Comparison of ENCODE assay signal across 8 cellular contexts in the genomic region with DNA sequence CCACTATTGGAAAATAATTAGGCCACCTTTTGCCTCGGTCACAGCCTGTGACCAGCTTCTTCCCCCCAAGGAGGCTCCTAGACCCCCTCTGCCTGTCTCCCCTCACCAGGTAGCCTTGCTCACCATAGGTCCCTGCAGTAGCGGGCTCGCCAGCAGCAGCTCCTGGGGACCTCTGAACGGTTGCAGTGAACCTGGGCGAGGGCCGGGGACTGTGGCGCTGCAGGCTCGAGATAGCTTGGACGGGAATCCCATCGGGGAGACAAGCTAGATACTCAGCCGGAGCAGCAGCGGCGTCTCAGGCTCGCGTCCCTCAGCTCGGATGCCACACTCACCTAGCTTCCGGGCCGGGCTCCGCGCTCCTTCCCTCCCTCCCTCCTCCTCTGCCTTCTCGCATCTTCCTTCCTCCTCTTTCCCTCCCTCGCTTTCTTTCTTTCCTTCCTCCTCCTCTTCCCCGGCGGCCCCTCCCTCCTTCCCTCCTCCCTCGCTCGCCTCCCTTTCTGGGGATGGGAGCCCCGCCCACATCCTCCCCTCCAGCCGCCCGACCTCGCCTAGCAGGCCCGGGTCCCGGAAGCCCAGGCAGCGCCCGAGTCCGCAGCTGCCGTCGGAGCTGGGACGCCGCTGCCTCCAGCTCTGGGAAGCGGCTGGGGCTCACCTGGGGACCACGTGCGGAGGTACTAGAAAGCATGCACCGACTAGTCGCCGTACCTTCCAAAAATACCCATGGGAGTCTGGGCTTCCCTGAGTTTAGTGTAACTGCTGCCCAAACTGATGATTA. TPM values are rescaled to one million over a fixed set of nuclear protein-coding genes. Genes with fewer than 3 reads are reported as not detected.
DNase-seq lines count a peak whose midpoint lies in the region; ATAC-seq and TF ChIP-seq lines count a peak whose summit lies in the region.

Gene BMP4 (minus strand): TSS at position 399 of the 775 bp plus-strand sequence. CDS start 4,603 bp downstream, outside the sequence.

- BruUV-seq in OCI-LY7 (replicated peaks; lab: Mats Ljungman, UMichigan), result no TSS peak

- no peaks in the 10 kb centered on the region for H3K9me2 ChIP-seq in OCI-LY7 (ENCODE audit: insufficient read depth, low read length)

- H2AFZ ChIP-seq in OCI-LY7 (ENCODE audit: low read length), result no peak within 1 kb of the TSS

- peak; percentile 18 for DNase-seq in DMS153 (lab: John Stamatoyannopoulos, UW)
- no peak for DNase-seq in DMS153 treated with DMSO at 0.1 percent for 48 hours (lab: John Stamatoyannopoulos, UW; ENCODE audit: unreplicated experiment)
- DNase-seq in OCI-LY7 (ENCODE audit: low spot score), result peak; percentile 0
- peak; percentile 75 for DNase-seq in lower lobe of right lung
- peak; percentile 77 for DNase-seq in transverse colon
- DNase-seq in putamen (ENCODE audit: low spot score), result no peak
- DNase-seq in GM19240 (ENCODE audit: insufficient read length, low spot score), result no peak

- peak; percentile 64 to 66 for ATAC-seq in lower lobe of right lung

- TF ChIP-seq CTCF in OCI-LY7 (conservative IDR thresholded peaks at IDR 0.05; ENCODE audit: low read length), result no peak
- TF ChIP-seq CTCF in lower lobe of right lung (IDR thresholded peaks at IDR 0.05), result no peak
- TF ChIP-seq CTCF in transverse colon (IDR thresholded peaks at IDR 0.05), result no peak

- H4K20me1 ChIP-seq in OCI-LY7 (ENCODE audit: insufficient read depth, low read length), result no peaks in the 10 kb centered on the region

- no peaks in the 10 kb centered on the region for H3K36me3 ChIP-seq in OCI-LY7 (ENCODE audit: insufficient read depth, low read length)
- no peaks in the 10 kb centered on the region for H3K36me3 ChIP-seq in ectodermal cell (ENCODE audit: control insufficient read depth, insufficient read depth, low read length)
- H3K36me3 ChIP-seq in lower lobe of right lung, result no peaks in the 10 kb centered on the region
- no peaks in the 10 kb centered on the region for H3K36me3 ChIP-seq in transverse colon

- in situ Hi-C loops in transverse colon (cut with MboI; ENCODE audit: low pct_ligation_motif_present in 1 of 4, low pct_unique_long_range_greater_than_20kb in 1 of 4, low sequenced_read_pairs in 3 of 4), result loop anchor here in 1 of 4 donors (25.0 kb wide), 1 partner anchor 381 kb away; no protein-coding TSS in a partner anchor

- H3K4me3 ChIP-seq in OCI-LY7 (ENCODE audit: low read depth, low read length, poor library complexity, severe bottlenecking), result no peak within 1 kb of the TSS
- H3K4me3 ChIP-seq in ectodermal cell (ENCODE audit: insufficient read depth, low read depth, low read length), result peak within 1 kb of the TSS; percentile 61
- peak within 1 kb of the TSS; percentile 69 for H3K4me3 ChIP-seq in lower lobe of right lung
- H3K4me3 ChIP-seq in transverse colon, result peak within 1 kb of the TSS; percentile 13 to 59 (median 54)

- CTCF ChIA-PET in OCI-LY7 (lab: Charles Lee; ENCODE audit: unreplicated experiment), result no interaction called here

- no peak for TF ChIP-seq EP300 in transverse colon (IDR thresholded peaks at IDR 0.05; ENCODE audit: low read depth)

- H3K79me2 ChIP-seq in OCI-LY7 (ENCODE audit: insufficient read depth, low read depth, low read length), result no peaks in the 10 kb centered on the region

- no peaks in the 10 kb centered on the region for H3K9me3 ChIP-seq in OCI-LY7 (ENCODE audit: low read length)
- H3K9me3 ChIP-seq in ectodermal cell (ENCODE audit: control insufficient read depth, low read length), result no peaks in the 10 kb centered on the region
- H3K9me3 ChIP-seq in lower lobe of right lung, result no peaks in the 10 kb centered on the region
- H3K9me3 ChIP-seq in transverse colon, result no peaks in the 10 kb centered on the region

- intact Hi-C loops in OCI-LY7 (cut with micrococcal nuclease; ENCODE audit: unreplicated experiment) (no loop called here), lower lobe of right lung (cut with DNase I) (no loop called here), transverse colon (cut with DNase I; ENCODE audit: low total_unique reads) (loop anchor here (10.0 kb wide), 1 partner anchor 218 kb away; no protein-coding TSS in a partner anchor)

- 1 to 2% methylated on average over 45 of the region's 45 CpGs for WGBS in ectodermal cell, 2 experiments
- WGBS in transverse colon (ENCODE audit: low coverage in 1 of 2), 2 donors, result 13% methylated on average over 45 of the region's 45 CpGs; no CpG with 5 or more reads in 1 of the 2 donors

- no peak within 1 kb of the TSS for H3K4me2 ChIP-seq in OCI-LY7 (ENCODE audit: low read length)

- TF ChIP-seq POLR2A in transverse colon (IDR thresholded peaks at IDR 0.05), result peak; percentile 55

- POLR2A ChIA-PET in OCI-LY7 (lab: Charles Lee), result interaction anchor here (1.0 kb wide), 1 partner anchor 10 kb away, joined by 3 read pairs; no protein-coding TSS in a partner anchor

- no peak within 1 kb of the TSS for H3K27ac ChIP-seq in OCI-LY7 (ENCODE audit: low read depth, low read length, poor library complexity, severe bottlenecking)
- no peak within 1 kb of the TSS for H3K27ac ChIP-seq in ectodermal cell (ENCODE audit: insufficient read depth, low read depth, low read length, poor library complexity, severe bottlenecking)
- H3K27ac ChIP-seq in lower lobe of right lung, result peak within 1 kb of the TSS; percentile 84
- H3K27ac ChIP-seq in transverse colon, result peak within 1 kb of the TSS; percentile 80 to 89 (median 83)

- H3K27me3 ChIP-seq in ectodermal cell (ENCODE audit: control insufficient read depth, insufficient read depth, low read length, poor library complexity, severe bottlenecking) (peaks cover 79% of the 10 kb centered on the region), lower lobe of right lung (ENCODE audit: low read depth) (peaks cover 38% of the 10 kb centered on the region), transverse colon (peaks cover 44% of the 10 kb centered on the region)

- H3K4me1 ChIP-seq in OCI-LY7 (ENCODE audit: insufficient read depth, low read length, poor library complexity, severe bottlenecking), result no peaks in the 10 kb centered on the region
- H3K4me1 ChIP-seq in ectodermal cell (ENCODE audit: control insufficient read depth, insufficient read depth, low read length), result peaks cover 12% of the 10 kb centered on the region
- H3K4me1 ChIP-seq in lower lobe of right lung, result peaks cover 17% of the 10 kb centered on the region
- H3K4me1 ChIP-seq in transverse colon, result peaks cover 4 to 43% (median 34%) of the 10 kb centered on the region in 4 donors

RNA-seq across cellular contexts. Expression of gene BMP4, which starts in this region (rescaled TPM):
- total RNA-seq in OCI-LY7 (2014; rRNA removed; shearing (Covaris generic)), result not detected in 2 replicates
- total RNA-seq in OCI-LY7 (2022), result not detected in 2 replicates
- 64.6 TPM for polyA plus RNA-seq in ectodermal cell (2013, experiment 1 of 4)
- polyA plus RNA-seq in ectodermal cell (2013, experiment 2 of 4), result 53.2 TPM
- polyA plus RNA-seq in ectodermal cell (2013, experiment 3 of 4), result 50.4 TPM
- 62.6 TPM for polyA plus RNA-seq in ectodermal cell (2013, experiment 4 of 4)
- total RNA-seq in lower lobe of right lung, result 11.5 TPM
- total RNA-seq in transverse colon, result 10 to 100 TPM in 3 of 4 donors, 1 to 10 TPM in 1; 7.2 to 56.5 (median 12.4) TPM

Comparison
In these comparisons a context has a peak if more than half of its experiments do, and no peak if none do; other contexts are left out.
1. RNA of gene BMP4 (total RNA-seq): 7.2 to 56.5 TPM in transverse colon and 11.5 TPM in lower lobe of right lung (single experiment); not detected in OCI-LY7; every median in the first group is over 4 times any median in the second.
2. DNase-seq: peak in DMS153 (single experiment), lower lobe of right lung (single experiment) and transverse colon (single experiment); none in DMS153 treated with DMSO at 0.1 percent for 48 hours (single experiment), putamen (single experiment) and GM19240 (single experiment).
3. Peak in DNase-seq in OCI-LY7; RNA of the gene not detected or under 1 TPM.
4. H3K27ac ChIP-seq: peak in lower lobe of right lung (single experiment) and transverse colon (4 of 4); none in OCI-LY7 (single experiment) and ectodermal cell (single experiment).